11 cellular contexts compared by ENCODE assay signal in the genomic region with DNA sequence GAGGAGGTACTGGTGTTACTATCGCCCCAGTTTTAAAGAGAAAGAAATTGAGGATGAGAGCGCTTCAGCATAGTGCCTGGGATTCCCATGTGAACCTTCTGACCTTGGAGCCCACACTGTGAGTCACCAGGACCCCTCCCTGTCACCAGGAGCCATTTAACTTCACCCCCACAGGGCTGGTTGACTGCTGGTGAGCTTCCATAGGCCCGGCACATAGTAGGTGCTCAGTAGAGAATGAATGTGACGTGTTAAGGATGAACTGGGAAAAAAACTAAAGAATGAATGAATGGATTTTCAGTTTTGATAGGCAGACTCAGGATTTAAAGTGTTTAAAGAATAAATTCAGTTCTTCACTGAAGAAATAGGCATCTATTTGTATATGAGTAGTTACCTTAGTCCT. TPM values are rescaled to one million over a fixed set of nuclear protein-coding genes. Genes with fewer than 3 reads are reported as not detected.
"Had no signal": no experiment of that assay in that cellular context is flagged by ENCODE, and none has a peak within 500 bp of the region (broad histone marks: within the 10 kb centered on the region; RNA-seq: fewer than 3 reads in every experiment).

No MANE protein-coding gene starts in this region.

- H3K27ac ChIP-seq: GM23248 had no signal

- H3K4me3 ChIP-seq: GM23248, GM23338, HAP-1 had no signal

- H3K4me1 Mint-ChIP-seq: GM23338, H9 had no signal

- H3K4me3 Mint-ChIP-seq: GM23338, H9, HFFc6 had no signal

- DNase-seq: GM23248, GOT3, H7, H9, HCEC 1CT, HFFc6 had no signal

- H3K9me3 ChIP-seq: HAP-1 had no signal

- H3K27ac Mint-ChIP-seq: GM23338, H9, HFFc6 had no signal

- ATAC-seq: GM23338, HCT116 had no signal

- H3K4me2 ChIP-seq: GM23338 had no signal

- H3K4me1 ChIP-seq: HAP-1 had no signal

- H3K9me3 Mint-ChIP-seq: GM23338, H9, HFFc6 had no signal

- H3K9ac ChIP-seq: GM23248 had no signal

- H2AFZ ChIP-seq: GM23248, GM23338 had no signal

- FAIRE-seq: H1, H54 had no signal

RNA-seq across cellular contexts. Expression of a gene that starts 53.3 kb away (rescaled TPM):
- total RNA-seq: GM23248, HFFc6 had no signal
- polyA plus RNA-seq: GM23248 had no signal
